Comparison of ENCODE assay signal across 1 cellular context in the genomic region with DNA sequence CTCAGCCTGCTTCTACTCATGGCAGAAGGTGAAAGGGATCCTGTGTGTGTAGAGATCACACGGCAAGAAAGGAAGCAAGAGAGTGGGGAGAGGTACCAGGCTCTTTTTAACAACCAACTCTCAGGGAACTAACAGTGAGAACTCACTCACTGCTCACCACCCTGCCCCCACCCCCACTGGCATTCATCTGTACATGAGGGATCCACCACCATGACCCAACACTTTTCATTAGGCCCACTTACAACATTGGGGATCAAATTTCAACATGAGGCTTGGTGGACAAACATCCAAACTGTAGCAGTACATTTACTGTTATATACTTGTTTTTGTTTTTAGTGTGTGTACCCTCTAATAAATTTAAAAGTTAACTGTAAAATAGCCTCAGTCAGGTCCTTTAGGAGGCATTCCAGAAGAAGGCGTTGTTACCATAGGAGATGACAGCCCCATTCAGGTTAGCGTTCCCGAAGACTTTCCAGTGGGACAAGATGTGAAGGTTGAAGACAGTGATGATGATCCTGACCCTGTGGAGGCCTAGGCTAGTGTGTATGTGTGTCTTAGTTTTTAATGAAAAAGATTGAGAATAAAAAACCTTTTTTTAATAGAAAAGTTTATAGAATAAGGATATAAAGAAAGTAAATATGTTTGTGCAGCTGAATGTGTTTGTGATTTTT.
TF ChIP-seq lines count a peak whose summit lies in the region.

No MANE protein-coding gene starts in this region.

TF ChIP-seq in K562, 482 proteins besides CTCF, POLR2A, EP300 and RAD21 (continued from another document):
- TF ChIP-seq, protein P1, sequence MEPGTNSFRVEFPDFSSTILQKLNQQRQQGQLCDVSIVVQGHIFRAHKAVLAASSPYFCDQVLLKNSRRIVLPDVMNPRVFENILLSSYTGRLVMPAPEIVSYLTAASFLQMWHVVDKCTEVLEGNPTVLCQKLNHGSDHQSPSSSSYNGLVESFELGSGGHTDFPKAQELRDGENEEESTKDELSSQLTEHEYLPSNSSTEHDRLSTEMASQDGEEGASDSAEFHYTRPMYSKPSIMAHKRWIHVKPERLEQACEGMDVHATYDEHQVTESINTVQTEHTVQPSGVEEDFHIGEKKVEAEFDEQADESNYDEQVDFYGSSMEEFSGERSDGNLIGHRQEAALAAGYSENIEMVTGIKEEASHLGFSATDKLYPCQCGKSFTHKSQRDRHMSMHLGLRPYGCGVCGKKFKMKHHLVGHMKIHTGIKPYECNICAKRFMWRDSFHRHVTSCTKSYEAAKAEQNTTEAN (CRISPR knock-in tag; IDR thresholded peaks at IDR 0.05), result no peak
- TF ChIP-seq, protein P2, sequence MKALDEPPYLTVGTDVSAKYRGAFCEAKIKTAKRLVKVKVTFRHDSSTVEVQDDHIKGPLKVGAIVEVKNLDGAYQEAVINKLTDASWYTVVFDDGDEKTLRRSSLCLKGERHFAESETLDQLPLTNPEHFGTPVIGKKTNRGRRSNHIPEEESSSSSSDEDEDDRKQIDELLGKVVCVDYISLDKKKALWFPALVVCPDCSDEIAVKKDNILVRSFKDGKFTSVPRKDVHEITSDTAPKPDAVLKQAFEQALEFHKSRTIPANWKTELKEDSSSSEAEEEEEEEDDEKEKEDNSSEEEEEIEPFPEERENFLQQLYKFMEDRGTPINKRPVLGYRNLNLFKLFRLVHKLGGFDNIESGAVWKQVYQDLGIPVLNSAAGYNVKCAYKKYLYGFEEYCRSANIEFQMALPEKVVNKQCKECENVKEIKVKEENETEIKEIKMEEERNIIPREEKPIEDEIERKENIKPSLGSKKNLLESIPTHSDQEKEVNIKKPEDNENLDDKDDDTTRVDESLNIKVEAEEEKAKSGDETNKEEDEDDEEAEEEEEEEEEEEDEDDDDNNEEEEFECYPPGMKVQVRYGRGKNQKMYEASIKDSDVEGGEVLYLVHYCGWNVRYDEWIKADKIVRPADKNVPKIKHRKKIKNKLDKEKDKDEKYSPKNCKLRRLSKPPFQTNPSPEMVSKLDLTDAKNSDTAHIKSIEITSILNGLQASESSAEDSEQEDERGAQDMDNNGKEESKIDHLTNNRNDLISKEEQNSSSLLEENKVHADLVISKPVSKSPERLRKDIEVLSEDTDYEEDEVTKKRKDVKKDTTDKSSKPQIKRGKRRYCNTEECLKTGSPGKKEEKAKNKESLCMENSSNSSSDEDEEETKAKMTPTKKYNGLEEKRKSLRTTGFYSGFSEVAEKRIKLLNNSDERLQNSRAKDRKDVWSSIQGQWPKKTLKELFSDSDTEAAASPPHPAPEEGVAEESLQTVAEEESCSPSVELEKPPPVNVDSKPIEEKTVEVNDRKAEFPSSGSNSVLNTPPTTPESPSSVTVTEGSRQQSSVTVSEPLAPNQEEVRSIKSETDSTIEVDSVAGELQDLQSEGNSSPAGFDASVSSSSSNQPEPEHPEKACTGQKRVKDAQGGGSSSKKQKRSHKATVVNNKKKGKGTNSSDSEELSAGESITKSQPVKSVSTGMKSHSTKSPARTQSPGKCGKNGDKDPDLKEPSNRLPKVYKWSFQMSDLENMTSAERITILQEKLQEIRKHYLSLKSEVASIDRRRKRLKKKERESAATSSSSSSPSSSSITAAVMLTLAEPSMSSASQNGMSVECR (CRISPR knock-in tag; IDR thresholded peaks at IDR 0.05), result no peak
- TF ChIP-seq POLR2B (IDR thresholded peaks at IDR 0.05; ENCODE audit: low read depth, partially characterized antibody), result no peak
- TF ChIP-seq ZNF184 (CRISPR knock-in tag; IDR thresholded peaks at IDR 0.05), result no peak
- TF ChIP-seq ZNF707 (CRISPR knock-in tag; conservative IDR thresholded peaks at IDR 0.05), result no peak
- TF ChIP-seq, protein P3, sequence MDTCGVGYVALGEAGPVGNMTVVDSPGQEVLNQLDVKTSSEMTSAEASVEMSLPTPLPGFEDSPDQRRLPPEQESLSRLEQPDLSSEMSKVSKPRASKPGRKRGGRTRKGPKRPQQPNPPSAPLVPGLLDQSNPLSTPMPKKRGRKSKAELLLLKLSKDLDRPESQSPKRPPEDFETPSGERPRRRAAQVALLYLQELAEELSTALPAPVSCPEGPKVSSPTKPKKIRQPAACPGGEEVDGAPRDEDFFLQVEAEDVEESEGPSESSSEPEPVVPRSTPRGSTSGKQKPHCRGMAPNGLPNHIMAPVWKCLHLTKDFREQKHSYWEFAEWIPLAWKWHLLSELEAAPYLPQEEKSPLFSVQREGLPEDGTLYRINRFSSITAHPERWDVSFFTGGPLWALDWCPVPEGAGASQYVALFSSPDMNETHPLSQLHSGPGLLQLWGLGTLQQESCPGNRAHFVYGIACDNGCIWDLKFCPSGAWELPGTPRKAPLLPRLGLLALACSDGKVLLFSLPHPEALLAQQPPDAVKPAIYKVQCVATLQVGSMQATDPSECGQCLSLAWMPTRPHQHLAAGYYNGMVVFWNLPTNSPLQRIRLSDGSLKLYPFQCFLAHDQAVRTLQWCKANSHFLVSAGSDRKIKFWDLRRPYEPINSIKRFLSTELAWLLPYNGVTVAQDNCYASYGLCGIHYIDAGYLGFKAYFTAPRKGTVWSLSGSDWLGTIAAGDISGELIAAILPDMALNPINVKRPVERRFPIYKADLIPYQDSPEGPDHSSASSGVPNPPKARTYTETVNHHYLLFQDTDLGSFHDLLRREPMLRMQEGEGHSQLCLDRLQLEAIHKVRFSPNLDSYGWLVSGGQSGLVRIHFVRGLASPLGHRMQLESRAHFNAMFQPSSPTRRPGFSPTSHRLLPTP (IDR thresholded peaks at IDR 0.05; ENCODE audit: borderline replicate concordance, extremely low read depth, insufficient read length), result no peak
- TF ChIP-seq, protein P4, sequence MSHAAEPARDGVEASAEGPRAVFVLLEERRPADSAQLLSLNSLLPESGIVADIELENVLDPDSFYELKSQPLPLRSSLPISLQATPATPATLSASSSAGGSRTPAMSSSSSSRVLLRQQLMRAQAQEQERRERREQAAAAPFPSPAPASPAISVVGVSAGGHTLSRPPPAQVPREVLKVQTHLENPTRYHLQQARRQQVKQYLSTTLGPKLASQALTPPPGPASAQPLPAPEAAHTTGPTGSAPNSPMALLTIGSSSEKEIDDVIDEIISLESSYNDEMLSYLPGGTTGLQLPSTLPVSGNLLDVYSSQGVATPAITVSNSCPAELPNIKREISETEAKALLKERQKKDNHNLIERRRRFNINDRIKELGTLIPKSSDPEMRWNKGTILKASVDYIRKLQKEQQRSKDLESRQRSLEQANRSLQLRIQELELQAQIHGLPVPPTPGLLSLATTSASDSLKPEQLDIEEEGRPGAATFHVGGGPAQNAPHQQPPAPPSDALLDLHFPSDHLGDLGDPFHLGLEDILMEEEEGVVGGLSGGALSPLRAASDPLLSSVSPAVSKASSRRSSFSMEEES (CRISPR knock-in tag; IDR thresholded peaks at IDR 0.05), result no peak
- TF ChIP-seq MCM2 (IDR thresholded peaks at IDR 0.05; ENCODE audit: low read depth), result no peak
- no peak for TF ChIP-seq HDGF (IDR thresholded peaks at IDR 0.05)
